10 cellular contexts compared by ENCODE assay signal in genomic region chr10:80206277-80206655, GRCh38. TPM values are rescaled to one million over a fixed set of nuclear protein-coding genes. Genes with fewer than 3 reads are reported as not detected.
DNase-seq lines count a peak whose midpoint lies in the region; ATAC-seq, FAIRE-seq and TF ChIP-seq lines count a peak whose summit lies in the region.
"Had no signal": no experiment of that assay in that cellular context is flagged by ENCODE, and none has a peak within 500 bp of the region (broad histone marks: within the 10 kb centered on the region; RNA-seq: fewer than 3 reads in every experiment).

No MANE protein-coding gene starts in this region.

- H2AFZ ChIP-seq in endothelial cell of umbilical vein (ENCODE audit: low read depth, low read length) = no peak overlapping the region

- H3K9ac ChIP-seq in endothelial cell of umbilical vein (replicated peaks; ENCODE audit: extremely low read depth, insufficient read depth, low read length) = no peak overlapping the region

- peak overlapping the region; percentile 84 for H3K4me2 ChIP-seq in endothelial cell of umbilical vein (ENCODE audit: insufficient read depth, low read length)

- POLR2A ChIA-PET in CD8-positive, alpha-beta memory T cell (lab: Charles Lee) = no interaction called here
- POLR2A ChIA-PET in endothelial cell of umbilical vein (lab: Charles Lee) = no interaction called here

- H3K4me3 ChIP-seq in CD8-positive, alpha-beta memory T cell (ENCODE audit: low read length) = no peak overlapping the region
- H3K4me3 ChIP-seq in Peyer's patch (peak overlapping the region in 1 of 4 donors; percentile 85), endothelial cell of umbilical vein (replicated peaks in 1 of 3; ENCODE audit: insufficient read depth in 1 of 3, low read depth in 1 of 3, low read length in 3 of 3) (no peak overlapping the region)

- H3K9me3 Mint-ChIP-seq in CD8-positive, alpha-beta memory T cell = no peaks in the 10 kb centered on the region
- H3K9me3 Mint-ChIP-seq in progenitor cell of endocrine pancreas (ENCODE audit: low read depth) = no peaks in the 10 kb centered on the region

- no peak for FAIRE-seq in endothelial cell of umbilical vein (lab: Jason Lieb, UNC)
- FAIRE-seq in GM12891 (lab: Jason Lieb, UNC) = no peak

- TF ChIP-seq CTCF in Peyer's patch (IDR thresholded peaks at IDR 0.05) (no peak), endothelial cell of umbilical vein (IDR thresholded peaks at IDR 0.05; ENCODE audit: extremely low read depth in 1 of 2, insufficient read depth in 1 of 2, low read depth in 1 of 2, low read length in 2 of 2) (no peak), progenitor cell of endocrine pancreas (IDR thresholded peaks at IDR 0.05; ENCODE audit: unreplicated experiment) (no peak)

- H3K9me3 ChIP-seq in CD8-positive, alpha-beta memory T cell (ENCODE audit: low read length) = no peaks in the 10 kb centered on the region
- H3K9me3 ChIP-seq in Peyer's patch (no peaks in the 10 kb centered on the region), endothelial cell of umbilical vein (replicated peaks; ENCODE audit: control insufficient read depth, insufficient read depth, low read length) (no peaks in the 10 kb centered on the region)

- peaks cover 0 to 17% (median 2%) of the 10 kb centered on the region in 3 donors for H3K36me3 Mint-ChIP-seq in CD8-positive, alpha-beta memory T cell
- peaks cover 3% of the 10 kb centered on the region for H3K36me3 Mint-ChIP-seq in progenitor cell of endocrine pancreas (ENCODE audit: insufficient read depth)

- no peaks in the 10 kb centered on the region for H4K20me1 ChIP-seq in endothelial cell of umbilical vein (replicated peaks; ENCODE audit: control insufficient read depth, extremely low read depth, insufficient read depth, low read length)

- H3K27ac ChIP-seq in CD8-positive, alpha-beta memory T cell (ENCODE audit: low read depth, low read length) = peak overlapping the region; percentile 74
- H3K27ac ChIP-seq in Peyer's patch (peak overlapping the region; percentile 99 to 100 (median 99)), endothelial cell of umbilical vein (ENCODE audit: insufficient read depth, low read depth, low read length) (peak overlapping the region; percentile 87)

- H3K27me3 ChIP-seq in CD8-positive, alpha-beta memory T cell (ENCODE audit: insufficient read depth, low read length, poor library complexity, severe bottlenecking) = no peaks in the 10 kb centered on the region
- H3K27me3 ChIP-seq in Peyer's patch (no peaks in the 10 kb centered on the region), endothelial cell of umbilical vein (ENCODE audit: control insufficient read depth in 2 of 2, insufficient read depth in 2 of 2, low read length in 2 of 2) (no peaks in the 10 kb centered on the region)

- peaks cover 42 to 51% (median 49%) of the 10 kb centered on the region in 3 donors for H3K4me1 Mint-ChIP-seq in CD8-positive, alpha-beta memory T cell
- peaks cover 40% of the 10 kb centered on the region for H3K4me1 Mint-ChIP-seq in progenitor cell of endocrine pancreas (ENCODE audit: low read depth)

- H3K27ac Mint-ChIP-seq in CD8-positive, alpha-beta memory T cell = peak overlapping the region; percentile 87 to 96 (median 94)
- peak overlapping the region; percentile 91 for H3K27ac Mint-ChIP-seq in progenitor cell of endocrine pancreas

- peak overlapping the region; percentile 55 to 95 (median 88) for H3K4me3 Mint-ChIP-seq in CD8-positive, alpha-beta memory T cell
- peak overlapping the region; percentile 80 for H3K4me3 Mint-ChIP-seq in progenitor cell of endocrine pancreas (ENCODE audit: low read depth)

- peaks cover 44% of the 10 kb centered on the region for H3K4me1 ChIP-seq in CD8-positive, alpha-beta memory T cell (ENCODE audit: insufficient read depth, low read length)
- peaks cover 0 to 40% (median 17%) of the 10 kb centered on the region in 4 donors for H3K4me1 ChIP-seq in Peyer's patch
- H3K4me1 ChIP-seq in endothelial cell of umbilical vein (ENCODE audit: control insufficient read depth, extremely low read depth, insufficient read depth, low read length) = peaks cover 34% of the 10 kb centered on the region

- H3K79me2 ChIP-seq in endothelial cell of umbilical vein (ENCODE audit: control insufficient read depth, insufficient read depth, low read length) = peaks cover 42% of the 10 kb centered on the region

- CTCF ChIA-PET in CD8-positive, alpha-beta memory T cell (lab: Charles Lee) = interaction anchor here (1.0 kb wide), 1 partner anchor 62 kb away, joined by 6 read pairs; no protein-coding TSS in a partner anchor
- CTCF ChIA-PET in endothelial cell of umbilical vein (lab: Charles Lee) = interaction anchor here (1.2 to 2.8 kb wide), 3 partner anchors 44 to 126 kb away, joined by 3 to 16 read pairs (median 3); no protein-coding TSS in a partner anchor

- TF ChIP-seq POLR2A in Peyer's patch (IDR thresholded peaks at IDR 0.05) (no peak), endothelial cell of umbilical vein (IDR thresholded peaks at IDR 0.05; ENCODE audit: low read depth, low read length) (no peak), GM12891 (IDR thresholded peaks at IDR 0.05; ENCODE audit: low read depth, low read length) (no peak)

- DNase-seq in CD8-positive, alpha-beta memory T cell = no peak
- DNase-seq in Peyer's patch = no peak
- DNase-seq in endothelial cell of umbilical vein (ENCODE audit: low read depth, low spot score) = no peak
- DNase-seq in progenitor cell of endocrine pancreas (ENCODE audit: low spot score, unreplicated experiment) = no peak
- DNase-seq in left lobe of liver (ENCODE audit: low spot score) = no peak
- DNase-seq in GM12891 (ENCODE audit: insufficient read length, low spot score) = no peak
- no peak for DNase-seq in mucosa of gallbladder (ENCODE audit: low spot score)
- DNase-seq: H7, NCI-H187 treated with DMSO at 0.1 percent for 48 hours had no signal

- ATAC-seq in left lobe of liver (no peak), HG02588 (IDR thresholded peaks at IDR 0.05; ENCODE audit: unreplicated experiment) (no peak)

- intact Hi-C loops in endothelial cell of umbilical vein (cut with micrococcal nuclease) = loop anchor here (5.0 kb wide), 1 partner anchor 129 kb away; the partner anchor contains the start of gene TMEM254

- dilution Hi-C loops in endothelial cell of umbilical vein (cut with MboI; ENCODE audit: extremely low pct_ligation_motif_present, low sequenced_read_pairs) = no loop called here

- BruUV-seq in endothelial cell of umbilical vein (replicated peaks; lab: Mats Ljungman, UMichigan) = no TSS peak

- H3K9me1 ChIP-seq in endothelial cell of umbilical vein (replicated peaks; ENCODE audit: control insufficient read depth, extremely low read depth, insufficient read depth, low read length) = no peaks in the 10 kb centered on the region

- no peaks in the 10 kb centered on the region for H3K27me3 Mint-ChIP-seq in CD8-positive, alpha-beta memory T cell
- peaks cover 3% of the 10 kb centered on the region for H3K27me3 Mint-ChIP-seq in progenitor cell of endocrine pancreas

- H3K36me3 ChIP-seq in CD8-positive, alpha-beta memory T cell (ENCODE audit: insufficient read depth, low read length) = no peaks in the 10 kb centered on the region
- no peaks in the 10 kb centered on the region for H3K36me3 ChIP-seq in Peyer's patch
- no peaks in the 10 kb centered on the region for H3K36me3 ChIP-seq in endothelial cell of umbilical vein (ENCODE audit: control insufficient read depth in 2 of 2, extremely low read depth in 1 of 2, insufficient read depth in 2 of 2, low read length in 2 of 2)

TF ChIP-seq in endothelial cell of umbilical vein, 7 proteins besides CTCF, POLR2A, EP300 and RAD21:
- TF ChIP-seq GATA2 (IDR thresholded peaks at IDR 0.05; ENCODE audit: insufficient read depth, insufficient read length, low read depth, low read length) = no peak
- TF ChIP-seq POLR2AphosphoS5 (IDR thresholded peaks at IDR 0.05; ENCODE audit: insufficient read depth, low read depth, low read length) = no peak
- TF ChIP-seq FOS (IDR thresholded peaks at IDR 0.05; ENCODE audit: borderline replicate concordance, insufficient read depth, low read length) = no peak
- no peak for TF ChIP-seq JUN (IDR thresholded peaks at IDR 0.05; ENCODE audit: borderline replicate concordance, insufficient read depth, insufficient read length, low read depth)
- no peak for TF ChIP-seq MYC (IDR thresholded peaks at IDR 0.05; ENCODE audit: low read depth, low read length)

TF ChIP-seq in GM12891, 5 proteins besides CTCF, POLR2A, EP300 and RAD21:
- TF ChIP-seq POU2F2 (IDR thresholded peaks at IDR 0.05; ENCODE audit: low read depth, low read length) (no peak), SPI1 (IDR thresholded peaks at IDR 0.05; ENCODE audit: low read depth, low read length) (no peak), PAX5 (IDR thresholded peaks at IDR 0.05; ENCODE audit: insufficient read depth, low read length, severe bottlenecking) (no peak), POLR2AphosphoS5 (IDR thresholded peaks at IDR 0.05; ENCODE audit: low read depth, low read length) (no peak), TAF1 (IDR thresholded peaks at IDR 0.05; ENCODE audit: low read depth, low read length) (no peak)

RNA-seq across cellular contexts. Expression of gene ANXA11, which starts 0.9 kb away (rescaled TPM):
- total RNA-seq in CD8-positive, alpha-beta memory T cell = 100 to 1,000 TPM; 211 to 217 TPM
- 292 TPM for polyA plus RNA-seq in CD8-positive, alpha-beta memory T cell
- total RNA-seq in Peyer's patch = 100 to 1,000 TPM; 110 to 269 (median 238) TPM
- total RNA-seq in endothelial cell of umbilical vein = 122 and 143 TPM in 2 replicates
- 59.2 and 68.0 TPM in 2 replicates for polyA plus RNA-seq in endothelial cell of umbilical vein
- 72.5 and 74.8 TPM in 2 replicates for polyA plus RNA-seq in endothelial cell of umbilical vein (2011; cell fraction: cytosol; rRNA removed)
- 58.0 and 87.2 TPM in 2 replicates for polyA plus RNA-seq in endothelial cell of umbilical vein (2011; cell fraction: nucleus; rRNA removed)
- 210 and 281 TPM in 2 replicates for polyA plus RNA-seq in endothelial cell of umbilical vein (2012)
- 59.0 and 59.7 TPM in 2 replicates for polyA minus RNA-seq in endothelial cell of umbilical vein
- 70.7 TPM for polyA minus RNA-seq in endothelial cell of umbilical vein (2011; cell fraction: cytosol; rRNA and poly(A)+ RNA removed)
- polyA minus RNA-seq in endothelial cell of umbilical vein (2011; cell fraction: nucleus; rRNA and poly(A)+ RNA removed) = 51.3 and 53.0 TPM in 2 replicates
- 120 and 126 TPM in 2 replicates for total RNA-seq in progenitor cell of endocrine pancreas
- total RNA-seq in left lobe of liver = 42.7 TPM
- 183 TPM for polyA plus RNA-seq in GM12891 (2012; ENCODE audit: low read depth, missing spikeins)
- total RNA-seq in mucosa of gallbladder = 247 TPM
